In genomic region chr2:38376346-38376682, GRCh38 we compare ENCODE assay signal across 8 cellular contexts. TPM values are rescaled to one million over a fixed set of nuclear protein-coding genes. Genes with fewer than 3 reads are reported as not detected.
DNase-seq lines count a peak whose midpoint lies in the region; ATAC-seq and TF ChIP-seq lines count a peak whose summit lies in the region.

No MANE protein-coding gene starts in this region.

- H3K9me3 ChIP-seq in OCI-LY7 (ENCODE audit: low read length) (no peaks in the 10 kb centered on the region), gastroesophageal sphincter (no peaks in the 10 kb centered on the region), osteoblast (ENCODE audit: low read depth, low read length) (no peaks in the 10 kb centered on the region)

- intact Hi-C loops in Calu3 (cut with micrococcal nuclease; ENCODE audit: unreplicated experiment) = loop anchor here (1.0 to 5.0 kb wide), 3 partner anchors 49 to 86 kb away; no protein-coding TSS in a partner anchor
- intact Hi-C loops in OCI-LY7 (cut with micrococcal nuclease; ENCODE audit: unreplicated experiment) = loop anchor here (1.0 to 2.0 kb wide), 5 partner anchors 42 to 226 kb away; partner anchors contain the start of gene HNRNPLL

- no peaks in the 10 kb centered on the region for H3K9me2 ChIP-seq in OCI-LY7 (ENCODE audit: insufficient read depth, low read length)

- POLR2A ChIA-PET in OCI-LY7 (lab: Charles Lee) = interaction anchor here (0.5 to 3.0 kb wide), 12 partner anchors 10 to 1419 kb away, joined by 3 to 14 read pairs (median 4); no protein-coding TSS in a partner anchor

- H3K4me1 Mint-ChIP-seq in Calu3 (ENCODE audit: low read depth, unreplicated experiment) = peaks cover 19% of the 10 kb centered on the region
- H3K4me1 Mint-ChIP-seq in activated naive CD4-positive, alpha-beta T cell treated with anti-CD3 and anti-CD28 coated beads, Interleukin-2, amount 10 ng/mL, durations not matched to agents 7 days and 5 days = peaks cover 62% of the 10 kb centered on the region

- H4K20me1 ChIP-seq in OCI-LY7 (ENCODE audit: insufficient read depth, low read length) (peaks cover 37% of the 10 kb centered on the region), osteoblast (ENCODE audit: insufficient read depth, low read length) (peaks cover 8% of the 10 kb centered on the region)

- ATAC-seq in GM19455 (IDR thresholded peaks at IDR 0.05; ENCODE audit: unreplicated experiment) = peak; percentile 39
- peak; percentile 20 for ATAC-seq in HG03565 (IDR thresholded peaks at IDR 0.05; ENCODE audit: unreplicated experiment)
- ATAC-seq in gastroesophageal sphincter = peak; percentile 25

- H3K27me3 ChIP-seq in gastroesophageal sphincter (no peaks in the 10 kb centered on the region), osteoblast (ENCODE audit: insufficient read depth, low read length) (peaks cover 11% of the 10 kb centered on the region)

- H3K27me3 Mint-ChIP-seq in Calu3 (ENCODE audit: unreplicated experiment) = no peaks in the 10 kb centered on the region
- no peaks in the 10 kb centered on the region for H3K27me3 Mint-ChIP-seq in activated naive CD4-positive, alpha-beta T cell treated with anti-CD3 and anti-CD28 coated beads, Interleukin-2, amount 10 ng/mL, durations not matched to agents 7 days and 5 days

- H3K9me3 Mint-ChIP-seq in Calu3 (ENCODE audit: low read depth, unreplicated experiment) = no peaks in the 10 kb centered on the region
- no peaks in the 10 kb centered on the region for H3K9me3 Mint-ChIP-seq in activated naive CD4-positive, alpha-beta T cell treated with anti-CD3 and anti-CD28 coated beads, Interleukin-2, amount 10 ng/mL, durations not matched to agents 7 days and 5 days

- H3K4me1 ChIP-seq in OCI-LY7 (ENCODE audit: insufficient read depth, low read length, poor library complexity, severe bottlenecking) = peaks cover 70% of the 10 kb centered on the region
- peaks cover 0 to 66% (median 5%) of the 10 kb centered on the region in 3 donors for H3K4me1 ChIP-seq in gastroesophageal sphincter
- peaks cover 19% of the 10 kb centered on the region for H3K4me1 ChIP-seq in osteoblast (ENCODE audit: insufficient read depth, low read length)
- no peaks in the 10 kb centered on the region for H3K4me1 ChIP-seq in urinary bladder (ENCODE audit: insufficient read depth)

- H2AFZ ChIP-seq in OCI-LY7 (ENCODE audit: low read length) (no peak overlapping the region), osteoblast (ENCODE audit: low read length) (peak overlapping the region; percentile 86)

- H3K4me3 ChIP-seq in OCI-LY7 (ENCODE audit: low read depth, low read length, poor library complexity, severe bottlenecking) (peak overlapping the region; percentile 88), gastroesophageal sphincter (peak overlapping the region; percentile 75 to 98), osteoblast (ENCODE audit: insufficient read depth, low read length) (peak overlapping the region; percentile 83), urinary bladder (ENCODE audit: low read depth, low read length) (peak overlapping the region; percentile 88)

- peak overlapping the region; percentile 94 for H3K4me2 ChIP-seq in OCI-LY7 (ENCODE audit: low read length)
- H3K4me2 ChIP-seq in osteoblast (ENCODE audit: insufficient read depth, low read length) = peak overlapping the region; percentile 93

- TF ChIP-seq EP300 in gastroesophageal sphincter (IDR thresholded peaks at IDR 0.05) = no peak

- CTCF ChIA-PET in Calu3 (lab: Charles Lee) (interaction anchor here (0.6 to 3.7 kb wide), 16 partner anchors 9 to 817 kb away, joined by 3 to 47 read pairs (median 5); no protein-coding TSS in a partner anchor), OCI-LY7 (lab: Charles Lee; ENCODE audit: unreplicated experiment) (interaction anchor here (0.8 to 1.6 kb wide), 6 partner anchors 10 to 132 kb away, joined by 3 to 9 read pairs (median 4); no protein-coding TSS in a partner anchor)
- CTCF ChIA-PET in activated naive CD4-positive, alpha-beta T cell treated with anti-CD3 and anti-CD28 coated beads, Interleukin-2, amount 10 ng/mL, durations not matched to agents 7 days and 5 days (lab: Charles Lee) = interaction anchor here (0.6 to 2.5 kb wide), 12 partner anchors 9 to 161 kb away, joined by 3 to 25 read pairs (median 4); no protein-coding TSS in a partner anchor

- DNase-seq in Calu3 = no peak
- DNase-seq in OCI-LY7 (ENCODE audit: low spot score) = peak; percentile 81
- DNase-seq in activated naive CD4-positive, alpha-beta T cell treated with anti-CD3 and anti-CD28 coated beads, Interleukin-2, amount 10 ng/mL, durations not matched to agents 7 days and 5 days = no peak
- DNase-seq in osteoblast (ENCODE audit: insufficient read length, low spot score, missing footprints) = peak; percentile 96

- WGBS in gastroesophageal sphincter (ENCODE audit: low coverage in 1 of 2), 2 donors = 0% methylated on average over 3 of the region's 23 CpGs; no CpG with 5 or more reads in 1 of the 2 donors
- WGBS in urinary bladder = under 1% methylated on average over 23 of the region's 23 CpGs

- peaks cover 38% of the 10 kb centered on the region for H3K36me3 Mint-ChIP-seq in Calu3 (ENCODE audit: insufficient read depth, unreplicated experiment)
- H3K36me3 Mint-ChIP-seq in activated naive CD4-positive, alpha-beta T cell treated with anti-CD3 and anti-CD28 coated beads, Interleukin-2, amount 10 ng/mL, durations not matched to agents 7 days and 5 days = peaks cover 10% of the 10 kb centered on the region

- TF ChIP-seq POLR2A in gastroesophageal sphincter (IDR thresholded peaks at IDR 0.05) = no peak

- H3K79me2 ChIP-seq in OCI-LY7 (ENCODE audit: insufficient read depth, low read depth, low read length) (peaks cover 53% of the 10 kb centered on the region), osteoblast (ENCODE audit: insufficient read depth, low read length) (peaks cover 52% of the 10 kb centered on the region)

- peak overlapping the region; percentile 73 for H3K4me3 Mint-ChIP-seq in Calu3 (ENCODE audit: low read depth, unreplicated experiment)
- peak overlapping the region; percentile 91 for H3K4me3 Mint-ChIP-seq in activated naive CD4-positive, alpha-beta T cell treated with anti-CD3 and anti-CD28 coated beads, Interleukin-2, amount 10 ng/mL, durations not matched to agents 7 days and 5 days

- no peak for TF ChIP-seq CTCF in Calu3 (IDR thresholded peaks at IDR 0.05; ENCODE audit: unreplicated experiment)
- TF ChIP-seq CTCF in OCI-LY7 (conservative IDR thresholded peaks at IDR 0.05; ENCODE audit: low read length) = 0 out of 2 replicates have a peak, but pooled peaks have one; percentile 47
- TF ChIP-seq CTCF in gastroesophageal sphincter (IDR thresholded peaks at IDR 0.05) = no peak
- TF ChIP-seq CTCF in osteoblast (IDR thresholded peaks at IDR 0.05; ENCODE audit: extremely low read depth, low read depth, low read length) = no peak

- peaks cover 45% of the 10 kb centered on the region for H3K36me3 ChIP-seq in OCI-LY7 (ENCODE audit: insufficient read depth, low read length)
- no peaks in the 10 kb centered on the region for H3K36me3 ChIP-seq in gastroesophageal sphincter
- no peaks in the 10 kb centered on the region for H3K36me3 ChIP-seq in osteoblast (ENCODE audit: insufficient read depth, low read length)
- H3K36me3 ChIP-seq in urinary bladder (ENCODE audit: insufficient read depth) = no peaks in the 10 kb centered on the region

- BruUV-seq in Calu3 (replicated peaks; lab: Mats Ljungman, UMichigan) (no TSS peak), OCI-LY7 (replicated peaks; lab: Mats Ljungman, UMichigan) (no TSS peak)

- peak overlapping the region; percentile 83 for H3K27ac Mint-ChIP-seq in Calu3 (ENCODE audit: unreplicated experiment)
- H3K27ac Mint-ChIP-seq in activated naive CD4-positive, alpha-beta T cell treated with anti-CD3 and anti-CD28 coated beads, Interleukin-2, amount 10 ng/mL, durations not matched to agents 7 days and 5 days = peak overlapping the region; percentile 88

- H3K27ac ChIP-seq in OCI-LY7 (ENCODE audit: low read depth, low read length, poor library complexity, severe bottlenecking) (peak overlapping the region; percentile 69), gastroesophageal sphincter (peak overlapping the region; percentile 85 to 100 (median 98)), osteoblast (ENCODE audit: low read depth, low read length) (peak overlapping the region; percentile 79), urinary bladder (ENCODE audit: low read depth) (peak overlapping the region; percentile 99)

RNA-seq across cellular contexts. Expression of gene ATL2, which starts 0.8 kb away (rescaled TPM):
- total RNA-seq in Calu3 (2022) (118 and 129 TPM in 2 replicates), OCI-LY7 (2022) (135 and 148 TPM in 2 replicates), gastroesophageal sphincter (100 to 1,000 TPM; 206 to 329 (median 253) TPM), osteoblast (42.1 and 64.4 TPM in 2 replicates), urinary bladder (103 TPM)
- 142 and 166 TPM in 2 replicates for total RNA-seq in OCI-LY7 (2014; rRNA removed; shearing (Covaris generic))
- 72.7 TPM for polyA plus RNA-seq in urinary bladder

Comparison
In these comparisons a context has a peak if more than half of its experiments do, and no peak if none do; other contexts are left out.
1. DNase-seq: peak in OCI-LY7 (single experiment) and osteoblast (single experiment); none in Calu3 (single experiment) and activated naive CD4-positive, alpha-beta T cell treated with anti-CD3 and anti-CD28 coated beads, Interleukin-2, amount 10 ng/mL, durations not matched to agents 7 days and 5 days (single experiment).
2. Peak in every context shown above with its lines, with median percentiles within 50 percentile points of each other: ATAC-seq, H3K27ac ChIP-seq and H3K4me3 ChIP-seq.